Comparison of ENCODE assay signal across 18 cellular contexts in the genomic region with DNA sequence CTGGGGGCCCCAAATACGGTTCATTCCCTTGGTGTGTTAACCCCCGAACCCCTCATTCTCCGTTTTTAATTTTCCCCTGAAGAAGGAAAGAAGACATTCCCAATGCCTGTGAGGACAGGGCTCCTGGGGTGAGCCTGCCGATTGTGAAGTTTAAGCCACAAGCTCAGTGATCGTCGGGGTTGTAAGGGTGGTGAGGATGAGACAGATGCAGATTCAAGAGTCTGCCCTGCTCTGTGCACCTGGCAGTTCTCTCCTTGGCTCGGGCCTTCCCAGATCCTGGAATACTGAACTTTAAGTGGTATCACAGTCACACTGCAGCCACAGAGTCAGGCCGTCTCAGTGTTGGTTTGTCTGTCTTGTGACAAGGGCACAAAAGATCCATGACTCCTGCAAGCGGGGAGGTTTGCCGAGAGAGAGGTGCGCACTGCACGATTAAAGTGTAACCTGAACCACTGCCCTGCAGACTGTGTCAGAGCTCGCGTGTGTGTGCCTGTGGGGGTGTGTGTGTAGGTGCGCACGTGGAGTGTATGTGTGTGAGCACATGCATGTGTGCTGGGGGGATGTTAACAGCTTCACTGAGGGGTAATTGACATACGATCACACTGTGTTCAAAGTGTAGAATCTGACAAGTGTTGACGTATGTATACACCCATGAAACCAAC.
"Had no signal": no experiment of that assay in that cellular context is flagged by ENCODE, and none has a peak within 500 bp of the region (broad histone marks: within the 10 kb centered on the region; RNA-seq: fewer than 3 reads in every experiment).

No MANE protein-coding gene starts in this region.

- H3K4me3 ChIP-seq: colonic mucosa, smooth muscle cell had no signal

- FAIRE-seq: frontal cortex had no signal

- H3K4me1 Mint-ChIP-seq: activated CD4-positive, alpha-beta T cell treated with anti-CD3 and anti-CD28 coated beads, Interleukin-2, amount 10 ng/mL, durations not matched to agents 24 days and 14 days; central memory CD8-positive, alpha-beta T cell; stimulated activated naive CD8-positive, alpha-beta T cell treated with anti-CD3 and anti-CD28 coated beads, Interleukin-15, amount 100 ng/mL, for 72 hours had no signal

- H3K4me3 Mint-ChIP-seq: activated CD4-positive, alpha-beta T cell treated with anti-CD3 and anti-CD28 coated beads, Interleukin-2, amount 10 ng/mL, durations not matched to agents 24 days and 14 days; activated T-cell treated with anti-CD3 and anti-CD28 coated beads, Interleukin-2, amount 50 U/mL, for 72 hours; central memory CD8-positive, alpha-beta T cell; natural killer cell; stimulated activated naive CD8-positive, alpha-beta T cell treated with anti-CD3 and anti-CD28 coated beads, Interleukin-15, amount 100 ng/mL, for 72 hours had no signal

- H3K36me3 Mint-ChIP-seq: natural killer cell had no signal

- H3K27me3 ChIP-seq: brain microvascular endothelial cell, colonic mucosa had no signal

- ATAC-seq: activated T-cell treated with anti-CD3 and anti-CD28 coated beads, Interleukin-2, amount 50 U/mL, for 72 hours; sciatic nerve; stimulated activated naive CD8-positive, alpha-beta T cell treated with anti-CD3 and anti-CD28 coated beads, Interleukin-15, amount 100 ng/mL, for 72 hours had no signal

- H3K27ac Mint-ChIP-seq: activated CD4-positive, alpha-beta T cell treated with anti-CD3 and anti-CD28 coated beads, Interleukin-2, amount 10 ng/mL, durations not matched to agents 24 days and 14 days; activated T-cell treated with anti-CD3 and anti-CD28 coated beads, Interleukin-2, amount 50 U/mL, for 72 hours; natural killer cell had no signal

- H3K4me1 ChIP-seq: colonic mucosa had no signal

- H3K4me2 ChIP-seq: smooth muscle cell had no signal

- DNase-seq: activated CD4-positive, alpha-beta T cell treated with anti-CD3 and anti-CD28 coated beads, Interleukin-2, amount 10 ng/mL, durations not matched to agents 24 days and 14 days; activated effector memory CD4-positive, alpha-beta T cell treated with anti-CD3 and anti-CD28 coated beads, Interleukin-2, amount 50 U/mL, for 16 hours; activated naive CD4-positive, alpha-beta T cell treated with anti-CD3 and anti-CD28 coated beads, Interleukin-2, amount 50 U/mL, for 16 hours; activated T-cell treated with anti-CD3 and anti-CD28 coated beads, Interleukin-2, amount 50 U/mL, for 72 hours; aorta; brain microvascular endothelial cell; colonic mucosa; erythroblast; mesendoderm; natural killer cell; stimulated activated CD4-positive, alpha-beta T cell treated with anti-CD3 and anti-CD28 coated beads, Interleukin-4, amount 100 ng/mL, for 1 hour; stimulated activated naive CD8-positive, alpha-beta T cell treated with anti-CD3 and anti-CD28 coated beads, Interleukin-15, amount 100 ng/mL, for 72 hours; T1000 had no signal

- H3K27ac ChIP-seq: brain microvascular endothelial cell, colonic mucosa had no signal

- H3K27me3 Mint-ChIP-seq: progenitor cell of endocrine pancreas; stimulated activated naive CD8-positive, alpha-beta T cell treated with anti-CD3 and anti-CD28 coated beads, Interleukin-15, amount 100 ng/mL, for 72 hours had no signal

- H3K9me3 ChIP-seq: colonic mucosa had no signal

- H3K36me3 ChIP-seq: brain microvascular endothelial cell, colonic mucosa had no signal

- H3K9me3 Mint-ChIP-seq: activated CD4-positive, alpha-beta T cell treated with anti-CD3 and anti-CD28 coated beads, Interleukin-2, amount 10 ng/mL, durations not matched to agents 24 days and 14 days; activated T-cell treated with anti-CD3 and anti-CD28 coated beads, Interleukin-2, amount 50 U/mL, for 72 hours; central memory CD8-positive, alpha-beta T cell; natural killer cell; stimulated activated naive CD8-positive, alpha-beta T cell treated with anti-CD3 and anti-CD28 coated beads, Interleukin-15, amount 100 ng/mL, for 72 hours had no signal
